ENCODE assay signal across 15 cellular contexts in genomic region chr12:68824597-68825250, GRCh38.
"Had no signal": no experiment of that assay in that cellular context is flagged by ENCODE, and none has a peak within 500 bp of the region (broad histone marks: within the 10 kb centered on the region; RNA-seq: fewer than 3 reads in every experiment).

No MANE protein-coding gene starts in this region.

- H3K4me3 ChIP-seq: cardiac muscle cell, lung, tibial artery, vagina had no signal

- H3K9me3 Mint-ChIP-seq: naive thymus-derived CD4-positive, alpha-beta T cell; stimulated activated effector memory CD8-positive, alpha-beta T cell treated with anti-CD3 and anti-CD28 coated beads, Interleukin-12 subunit alpha, Interleukin-12 subunit beta, amount 100 ng/mL, for 72 hours; T-helper 1 cell treated with Interleukin-12 subunit alpha and Interleukin-12 subunit beta and Interleukin-4 antibody, amounts not matched to agents 30 μg/mL and 1 μg/mL, for 36 hours had no signal

- DNase-seq: activated CD4-positive, alpha-beta T cell treated with anti-CD3 and anti-CD28 coated beads, Interleukin-2, amount 50 U/mL, for 1 hour; activated CD4-positive, CD25-positive, alpha-beta regulatory T cell; activated effector memory CD4-positive, alpha-beta T cell treated with anti-CD3 and anti-CD28 coated beads, Interleukin-2, amount 50 U/mL, for 16 hours; activated T-cell treated with anti-CD3 and anti-CD28 coated beads for 4 hours; islet precursor cell; naive thymus-derived CD4-positive, alpha-beta T cell; tibial artery had no signal

- H3K9ac ChIP-seq: parathyroid adenoma had no signal

- H3K4me1 ChIP-seq: parathyroid adenoma had no signal

- H3K9me3 ChIP-seq: neutrophil, tibial artery, vagina had no signal

- H3K27ac ChIP-seq: cardiac muscle cell, neutrophil, parathyroid adenoma, tibial artery, vagina had no signal

- ATAC-seq: esophagus mucosa; naive thymus-derived CD4-positive, alpha-beta T cell; stimulated activated effector memory CD8-positive, alpha-beta T cell treated with anti-CD3 and anti-CD28 coated beads, Interleukin-12 subunit alpha, Interleukin-12 subunit beta, amount 100 ng/mL, for 72 hours had no signal

- H2AFZ ChIP-seq: parathyroid adenoma had no signal

- H3K27me3 Mint-ChIP-seq: naive thymus-derived CD4-positive, alpha-beta T cell had no signal

- H3K4me3 Mint-ChIP-seq: stimulated activated effector memory CD8-positive, alpha-beta T cell treated with anti-CD3 and anti-CD28 coated beads, Interleukin-12 subunit alpha, Interleukin-12 subunit beta, amount 100 ng/mL, for 72 hours; T-helper 1 cell treated with Interleukin-12 subunit alpha and Interleukin-12 subunit beta and Interleukin-4 antibody, amounts not matched to agents 30 μg/mL and 1 μg/mL, for 36 hours had no signal

- H3K27me3 ChIP-seq: cardiac muscle cell, neutrophil, tibial artery, vagina had no signal

- H3K79me2 ChIP-seq: parathyroid adenoma had no signal
